In genomic region chr1:201119206-201119814, GRCh38 we compare ENCODE assay signal across 8 cellular contexts.
A peak's percentile ranks its signal among the peaks of the same experiment; 100 is the strongest.
DNase-seq lines count a peak whose midpoint lies in the region; TF ChIP-seq lines count a peak whose summit lies in the region.

No MANE protein-coding gene starts in this region.

- H3K9ac ChIP-seq in MM.1S (ENCODE audit: low read length), result no peak overlapping the region

- no peaks in the 10 kb centered on the region for H3K9me2 ChIP-seq in MM.1S (replicated peaks; ENCODE audit: insufficient read depth, low read length)

- H3K36me3 Mint-ChIP-seq in nephron progenitor cell (ENCODE audit: low read depth), result no peaks in the 10 kb centered on the region

- TF ChIP-seq CTCF in GM10266 (IDR thresholded peaks at IDR 0.05; ENCODE audit: control insufficient read depth, insufficient read depth, low read depth, missing control alignments) (peak; percentile 75), MM.1S (IDR thresholded peaks at IDR 0.05; ENCODE audit: low read length) (peak; percentile 96), epithelial cell of esophagus (IDR thresholded peaks at IDR 0.05; ENCODE audit: insufficient read depth, low read depth, low read length, missing control alignments) (peak; percentile 79), nephron progenitor cell (IDR thresholded peaks at IDR 0.05) (peak; percentile 74)

- no peaks in the 10 kb centered on the region for H3F3A ChIP-seq in MM.1S (ENCODE audit: insufficient read depth, low read length)

- no peaks in the 10 kb centered on the region for H3K4me1 Mint-ChIP-seq in nephron progenitor cell

- H3K9me3 ChIP-seq in MM.1S (replicated peaks; ENCODE audit: insufficient read depth, low read length), result no peaks in the 10 kb centered on the region

- no peaks in the 10 kb centered on the region for H3K9me3 Mint-ChIP-seq in nephron progenitor cell

- DNase-seq in GM10266 (ENCODE audit: extremely low spot score) (peak; percentile 72), MM.1S (peak; percentile 68), epithelial cell of esophagus (ENCODE audit: low read depth) (peak; percentile 60), nephron progenitor cell (peak; percentile 69), middle frontal gyrus (ENCODE audit: extremely low spot score, low spot score) (no peak), NCI-H146 treated with DMSO at 0.1 percent for 48 hours (lab: John Stamatoyannopoulos, UW; ENCODE audit: unreplicated experiment) (no peak), DMS153 treated with DMSO at 0.1 percent for 48 hours (lab: John Stamatoyannopoulos, UW; ENCODE audit: unreplicated experiment) (no peak)
- DNase-seq in activated CD4-positive, alpha-beta T cell treated with anti-CD3 and anti-CD28 coated beads for 4 hours, result peak; percentile 31 to 47

- H2AFZ ChIP-seq in MM.1S (ENCODE audit: low read length), result no peak overlapping the region

- H3K27me3 Mint-ChIP-seq in nephron progenitor cell (ENCODE audit: low read depth, poor library complexity), result peaks cover 74% of the 10 kb centered on the region

- H4K20me1 ChIP-seq in MM.1S (ENCODE audit: insufficient read depth, low read length), result no peaks in the 10 kb centered on the region

- H3K27ac Mint-ChIP-seq in nephron progenitor cell, result no peak overlapping the region

- H3K4me3 Mint-ChIP-seq in nephron progenitor cell, result no peak overlapping the region

- H3K27ac ChIP-seq in MM.1S (ENCODE audit: low read length), result no peak overlapping the region

- H3K4me3 ChIP-seq in MM.1S (ENCODE audit: low read length) (no peak overlapping the region), epithelial cell of esophagus (ENCODE audit: low read length) (no peak overlapping the region)

- H3K36me3 ChIP-seq in MM.1S (replicated peaks; ENCODE audit: insufficient read depth, low read length), result no peaks in the 10 kb centered on the region

- H3K4me2 ChIP-seq in MM.1S (ENCODE audit: low read depth, low read length), result peak overlapping the region; percentile 19; the same call in 1 of the 2 replicates

- H3K27me3 ChIP-seq in MM.1S (replicated peaks; ENCODE audit: insufficient read depth, low read length), result no peaks in the 10 kb centered on the region

- no peaks in the 10 kb centered on the region for H3K4me1 ChIP-seq in MM.1S (ENCODE audit: low read length)

- no peaks in the 10 kb centered on the region for H3K79me2 ChIP-seq in MM.1S (ENCODE audit: low read length)

Comparison
In these comparisons a context has a peak if more than half of its experiments do, and no peak if none do; other contexts are left out.
1. DNase-seq: peak in GM10266 (single experiment), MM.1S (single experiment), activated CD4-positive, alpha-beta T cell treated with anti-CD3 and anti-CD28 coated beads for 4 hours (2 of 2), epithelial cell of esophagus (single experiment) and nephron progenitor cell (single experiment); none in middle frontal gyrus (single experiment), NCI-H146 treated with DMSO at 0.1 percent for 48 hours (single experiment) and DMS153 treated with DMSO at 0.1 percent for 48 hours (single experiment).
2. Peak in every context shown above with its lines, with median percentiles within 50 percentile points of each other: CTCF ChIP-seq.